ENCODE assay signal across 21 cellular contexts in the genomic region with DNA sequence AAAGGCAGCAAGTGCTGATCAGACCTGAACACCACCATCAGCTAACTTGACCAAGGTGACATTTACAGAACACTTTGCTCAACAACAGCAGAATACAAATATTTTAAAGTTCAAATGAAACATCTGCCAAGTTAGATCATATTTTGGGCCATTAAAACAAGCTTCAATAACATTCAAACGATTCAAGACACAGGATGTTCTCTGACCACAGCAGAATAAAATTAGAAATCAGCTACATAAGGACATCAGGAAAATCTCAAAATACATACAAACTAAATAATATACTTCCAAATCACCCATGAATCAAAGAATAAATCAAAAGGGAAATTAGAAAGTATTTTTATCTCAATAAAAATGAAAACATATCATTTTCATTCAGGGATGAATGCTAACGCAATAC.
DNase-seq lines count a peak whose midpoint lies in the region; ATAC-seq, FAIRE-seq and TF ChIP-seq lines count a peak whose summit lies in the region.
"Had no signal": no experiment of that assay in that cellular context is flagged by ENCODE, and none has a peak within 500 bp of the region (broad histone marks: within the 10 kb centered on the region; RNA-seq: fewer than 3 reads in every experiment).

No MANE protein-coding gene starts in this region.

- no peaks in the 10 kb centered on the region for H3F3A ChIP-seq in OCI-LY1 (ENCODE audit: insufficient read depth, low read length)

- ATAC-seq in A549: no peak

- H3K9ac ChIP-seq in OCI-LY1 (ENCODE audit: low read length): peak overlapping the region; percentile 21; the same call in 1 of the 2 replicates
- H3K9ac ChIP-seq: KMS-11 had no signal

- H3K27ac ChIP-seq in A549: peak overlapping the region; percentile 75 to 82
- peak overlapping the region; percentile 43 for H3K27ac ChIP-seq in OCI-LY1 (ENCODE audit: low read depth, low read length, poor library complexity, severe bottlenecking)
- peak overlapping the region; percentile 18 to 43 for H3K27ac ChIP-seq in coronary artery
- H3K27ac ChIP-seq: 22Rv1, HL-60, KMS-11 had no signal

- peaks cover 10% of the 10 kb centered on the region; the same call in 2 of the 3 replicates for H3K9me3 ChIP-seq in A549
- H3K9me3 ChIP-seq in OCI-LY1 (ENCODE audit: low read length): no peaks in the 10 kb centered on the region

- peaks cover 9% of the 10 kb centered on the region for H3K9me3 Mint-ChIP-seq in mesothelial cell of epicardium

- no peaks in the 10 kb centered on the region for H3K9me2 ChIP-seq in OCI-LY1 (ENCODE audit: low read depth, low read length)

- no peak for TF ChIP-seq EP300 in A549 (IDR thresholded peaks at IDR 0.05)

- H2AFZ ChIP-seq in OCI-LY1 (ENCODE audit: low read length): peak overlapping the region; percentile 60

- H3K79me2 ChIP-seq in OCI-LY1 (ENCODE audit: insufficient read depth, low read length): no peaks in the 10 kb centered on the region

- H3K27me3 Mint-ChIP-seq in mesothelial cell of epicardium (ENCODE audit: low read depth): no peaks in the 10 kb centered on the region

- no peaks in the 10 kb centered on the region for H3K27me3 ChIP-seq in OCI-LY1 (ENCODE audit: insufficient read depth, low read length)

- TF ChIP-seq POLR2A in A549 (IDR thresholded peaks at IDR 0.05; ENCODE audit: low read length) (no peak), H54 (IDR thresholded peaks at IDR 0.05; ENCODE audit: low read depth, low read length) (no peak)

- no peak overlapping the region for H3K4me3 ChIP-seq in A549
- H3K4me3 ChIP-seq in OCI-LY1 (ENCODE audit: low read depth, low read length, poor library complexity, severe bottlenecking): peak overlapping the region; percentile 6
- no peak overlapping the region for H3K4me3 ChIP-seq in coronary artery

- DNase-seq in A549 (ENCODE audit: low read depth in 1 of 2, low spot score in 1 of 2) (no peak), coronary artery (ENCODE audit: low spot score) (no peak), mesothelial cell of epicardium (ENCODE audit: low spot score in 2 of 2, unreplicated experiment in 2 of 2) (no peak), H54 (ENCODE audit: insufficient read length, low spot score) (no peak), G401 (ENCODE audit: low spot score) (no peak), medulla oblongata (ENCODE audit: extremely low spot score) (no peak), Kasumi-1 (lab: John Stamatoyannopoulos, UW) (no peak)
- DNase-seq: DMS53, EL, H9, NCI-H1105 treated with DMSO at 0.1 percent for 48 hours, NCI-H2029 treated with DMSO at 0.1 percent for 48 hours, NCI-H524 treated with DMSO at 0.1 percent for 48 hours, NCI-H82, Right ventricle myocardium superior had no signal

- H3K36me3 ChIP-seq in OCI-LY1 (ENCODE audit: insufficient read depth, low read length): no peaks in the 10 kb centered on the region

- no peak overlapping the region for H3K4me3 Mint-ChIP-seq in mesothelial cell of epicardium
- H3K4me3 Mint-ChIP-seq: CD14-positive monocyte, H9 had no signal

- no peaks in the 10 kb centered on the region for H4K20me1 ChIP-seq in OCI-LY1 (ENCODE audit: insufficient read depth, low read length)

- peaks cover 46% of the 10 kb centered on the region for H3K4me1 Mint-ChIP-seq in mesothelial cell of epicardium
- H3K4me1 Mint-ChIP-seq: CD14-positive monocyte had no signal

- in situ Hi-C loops in G401 (cut with HindIII; ENCODE audit: low sequenced_read_pairs): no loop called here

- WGBS in A549 (ENCODE audit: missing lambda C conversion rate): 47% methylated on average over 2 of the region's 2 CpGs

- FAIRE-seq in A549 (lab: Jason Lieb, UNC): no peak
- FAIRE-seq in H54 (lab: Jason Lieb, UNC): no peak
- FAIRE-seq: D721Med had no signal

- no peak for TF ChIP-seq RAD21 in A549 (conservative IDR thresholded peaks at IDR 0.05 in 1 of 2, IDR thresholded peaks at IDR 0.05 in 1 of 2)

- H3K27ac Mint-ChIP-seq in mesothelial cell of epicardium: peak overlapping the region; percentile 29
- H3K27ac Mint-ChIP-seq: CD14-positive monocyte, H9 had no signal

- no peaks in the 10 kb centered on the region for H3K36me3 Mint-ChIP-seq in mesothelial cell of epicardium
- H3K36me3 Mint-ChIP-seq: CD14-positive monocyte had no signal

- H3K4me1 ChIP-seq in A549 (peaks cover 64% of the 10 kb centered on the region), OCI-LY1 (ENCODE audit: insufficient read depth, low read length, severe bottlenecking) (peaks cover 27% of the 10 kb centered on the region)

- CTCF ChIA-PET in A549 (lab: Yijun Ruan, JAX): interaction anchor here (1.0 to 1.1 kb wide), 3 partner anchors 11 to 107 kb away, joined by 3 read pairs; no protein-coding TSS in a partner anchor

- H3K4me2 ChIP-seq in A549 (peak overlapping the region; percentile 56), OCI-LY1 (ENCODE audit: low read length) (peak overlapping the region; percentile 45)
- H3K4me2 ChIP-seq: KMS-11 had no signal

- POLR2A ChIA-PET in A549 (lab: Yijun Ruan, JAX): interaction anchor here (1.0 to 1.9 kb wide), 2 partner anchors 9 to 11 kb away, joined by 3 to 4 read pairs; no protein-coding TSS in a partner anchor

- TF ChIP-seq CTCF in A549 (IDR thresholded peaks at IDR 0.05) (no peak), OCI-LY1 (IDR thresholded peaks at IDR 0.05; ENCODE audit: low read length) (no peak), coronary artery (IDR thresholded peaks at IDR 0.05) (no peak), mesothelial cell of epicardium (IDR thresholded peaks at IDR 0.05; ENCODE audit: unreplicated experiment) (no peak)

TF ChIP-seq in A549, 52 proteins besides CTCF, POLR2A, EP300 and RAD21:
- TF ChIP-seq HDAC2 (IDR thresholded peaks at IDR 0.05) (no peak), BHLHE40 (IDR thresholded peaks at IDR 0.05; ENCODE audit: low read depth, low read length) (no peak), CEBPB (IDR thresholded peaks at IDR 0.05) (no peak), ZSCAN20 (CRISPR knock-in tag; IDR thresholded peaks at IDR 0.05) (no peak), FOSL2 (IDR thresholded peaks at IDR 0.05) (no peak), FOSL2 (CRISPR knock-in tag; IDR thresholded peaks at IDR 0.05) (no peak), MAZ (IDR thresholded peaks at IDR 0.05; ENCODE audit: borderline replicate concordance, low read depth, low read length) (no peak), MAFK (IDR thresholded peaks at IDR 0.05; ENCODE audit: partially characterized antibody) (no peak), CHD4 (IDR thresholded peaks at IDR 0.05; ENCODE audit: borderline replicate concordance) (no peak)
